In the genomic region with DNA sequence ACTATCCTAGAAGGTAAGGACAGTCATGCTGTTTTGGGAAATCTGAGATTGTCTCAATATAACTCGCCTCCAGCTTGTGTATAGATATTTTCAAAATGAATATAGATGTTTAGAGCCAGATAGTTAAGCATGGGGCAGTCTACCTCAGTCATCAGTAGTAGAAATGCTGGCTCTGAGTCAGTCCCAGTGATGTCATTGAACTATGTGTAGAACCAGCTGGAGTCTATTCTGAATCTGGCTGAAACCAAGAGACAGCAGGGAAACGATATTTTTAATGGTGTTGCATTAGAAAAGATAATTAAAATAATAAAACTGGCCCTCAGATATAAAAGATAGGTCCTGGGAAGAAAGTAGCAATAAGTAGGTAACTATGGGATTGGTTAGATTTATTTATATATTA, we compare ENCODE assay signal across 14 cellular contexts. TPM values are rescaled to one million over a fixed set of nuclear protein-coding genes. Genes with fewer than 3 reads are reported as not detected.
DNase-seq lines count a peak whose midpoint lies in the region; ATAC-seq, FAIRE-seq and TF ChIP-seq lines count a peak whose summit lies in the region.
"Had no signal": no experiment of that assay in that cellular context is flagged by ENCODE, and none has a peak within 500 bp of the region (broad histone marks: within the 10 kb centered on the region; RNA-seq: fewer than 3 reads in every experiment).

No MANE protein-coding gene starts in this region.

- H3K27ac Mint-ChIP-seq in GM23338, result no peak overlapping the region
- H3K27ac Mint-ChIP-seq: IgD-negative memory B cell, naive B cell, type B pancreatic cell had no signal

- no peaks in the 10 kb centered on the region for H3F3A ChIP-seq in GM23338 (replicated peaks; ENCODE audit: low read depth)

- peak; percentile 69 for ATAC-seq in HG02763 (IDR thresholded peaks at IDR 0.05; ENCODE audit: unreplicated experiment)
- ATAC-seq in HG03565 (IDR thresholded peaks at IDR 0.05; ENCODE audit: unreplicated experiment), result peak; percentile 90
- ATAC-seq in GM23338, result no peak

- no peak overlapping the region for H3K4me3 Mint-ChIP-seq in GM23338
- H3K4me3 Mint-ChIP-seq: IgD-negative memory B cell, naive B cell, type B pancreatic cell had no signal

- no peak overlapping the region for H3K4me3 ChIP-seq in GM23338

- H3K36me3 Mint-ChIP-seq in GM23338 (ENCODE audit: low read depth), result no peaks in the 10 kb centered on the region
- H3K36me3 Mint-ChIP-seq: IgD-negative memory B cell, naive B cell had no signal

- DNase-seq in AG08395 (ENCODE audit: low spot score) (peak; percentile 74), GM19239 (ENCODE audit: insufficient read length, low spot score) (no peak), hippocampal formation (lab: John Stamatoyannopoulos, UW) (no peak), DMS53 (lab: John Stamatoyannopoulos, UW) (no peak), GM19240 (ENCODE audit: insufficient read length, low spot score) (no peak), GM23338 (ENCODE audit: low spot score) (no peak)
- DNase-seq: dermis blood vessel endothelial cell, naive B cell, NCI-H69, T-helper 2 cell had no signal

- H3K36me3 ChIP-seq in GM23338 (ENCODE audit: insufficient read depth), result no peaks in the 10 kb centered on the region

- H3K4me1 Mint-ChIP-seq in GM23338, result no peaks in the 10 kb centered on the region

- no peaks in the 10 kb centered on the region for H3K4me1 ChIP-seq in GM23338 (ENCODE audit: insufficient read depth)

- no peak overlapping the region for H2AFZ ChIP-seq in GM23338

- TF ChIP-seq CTCF in GM23338 (conservative IDR thresholded peaks at IDR 0.05; ENCODE audit: low read depth in 2 of 2), result no peak

- H3K79me2 ChIP-seq in GM23338 (replicated peaks; ENCODE audit: insufficient read depth), result no peaks in the 10 kb centered on the region

- peaks cover 2% of the 10 kb centered on the region for H3K27me3 Mint-ChIP-seq in GM23338 (ENCODE audit: insufficient read depth, low read depth, poor library complexity)
- H3K27me3 Mint-ChIP-seq: IgD-negative memory B cell, naive B cell, type B pancreatic cell had no signal

- H3K9me2 ChIP-seq in GM23338 (ENCODE audit: insufficient read depth), result no peaks in the 10 kb centered on the region

- no peaks in the 10 kb centered on the region for H3K9me3 Mint-ChIP-seq in GM23338
- H3K9me3 Mint-ChIP-seq: IgD-negative memory B cell, naive B cell, type B pancreatic cell had no signal

- no peaks in the 10 kb centered on the region for H3K27me3 ChIP-seq in GM23338 (ENCODE audit: insufficient read depth)

- H4K20me1 ChIP-seq in GM23338 (replicated peaks; ENCODE audit: insufficient read depth), result no peaks in the 10 kb centered on the region

- no peak overlapping the region for H3K4me2 ChIP-seq in GM23338

- H3K27ac ChIP-seq in GM23338 (ENCODE audit: low read depth), result no peak overlapping the region

- FAIRE-seq in GM19239 (lab: Jason Lieb, UNC), result peak; percentile 53

TF ChIP-seq in GM23338, 12 proteins besides CTCF, POLR2A, EP300 and RAD21:
- TF ChIP-seq POLR2AphosphoS5 (IDR thresholded peaks at IDR 0.05; ENCODE audit: low read depth), result no peak
- TF ChIP-seq ZNF114 (CRISPR knock-in tag; IDR thresholded peaks at IDR 0.05), result no peak
- no peak for TF ChIP-seq EZH2phosphoT487 (IDR thresholded peaks at IDR 0.05; ENCODE audit: unreplicated experiment)
TF ChIP-seq in GM23338: peak in this region for 0.

RNA-seq across cellular contexts. Expression of a gene that starts 25.9 kb away (rescaled TPM):
- 0.23 and 0.66 TPM in 2 replicates for total RNA-seq in GM23338 (2014; rRNA removed; shearing (Covaris generic))
- 0.23 and 0.33 TPM in 2 replicates for polyA plus RNA-seq in GM23338 (2016; fragmentation: Nextera tagmentation; extraction: Ambion mirVana)

RNA-seq across cellular contexts. Expression of a gene that starts 49.3 kb away (rescaled TPM):
- total RNA-seq in GM23338 (2014; rRNA removed; shearing (Covaris generic)), result 6.5 and 7.4 TPM in 2 replicates
- polyA plus RNA-seq in GM23338 (2016; fragmentation: Nextera tagmentation; extraction: Ambion mirVana), result 2.3 and 2.4 TPM in 2 replicates
